In genomic region chr5:173281910-173282309, GRCh38 we compare ENCODE assay signal across 12 cellular contexts. TPM values are rescaled to one million over a fixed set of nuclear protein-coding genes. Genes with fewer than 3 reads are reported as not detected.
A peak's percentile ranks its signal among the peaks of the same experiment; 100 is the strongest.
DNase-seq lines count a peak whose midpoint lies in the region; ATAC-seq and TF ChIP-seq lines count a peak whose summit lies in the region.
"Had no signal": no experiment of that assay in that cellular context is flagged by ENCODE, and none has a peak within 500 bp of the region (broad histone marks: within the 10 kb centered on the region; RNA-seq: fewer than 3 reads in every experiment).

No MANE protein-coding gene starts in this region.

- no peaks in the 10 kb centered on the region for H3K36me3 ChIP-seq in heart right ventricle

- intact Hi-C loops in heart right ventricle (cut with DNase I) = loop anchor here (2.0 to 10.0 kb wide), 19 partner anchors 50 to 577 kb away; partner anchors contain the start of gene ATP6V0E1 (in 5 of the 10)

- no peaks in the 10 kb centered on the region for H3K9me3 ChIP-seq in heart right ventricle

- ATAC-seq in heart right ventricle (peak in 6 of 8 donors; percentile 39 to 50 (median 44)), HG03039 (IDR thresholded peaks at IDR 0.05; ENCODE audit: unreplicated experiment) (no peak), GM21576 (IDR thresholded peaks at IDR 0.05; ENCODE audit: unreplicated experiment) (no peak), GM19395 (IDR thresholded peaks at IDR 0.05; ENCODE audit: unreplicated experiment) (no peak)

- TF ChIP-seq CTCF in HFF-Myc (IDR thresholded peaks at IDR 0.05; ENCODE audit: low read depth, low read length, missing control alignments) (peak; percentile 24), heart right ventricle (IDR thresholded peaks at IDR 0.05) (peak in 8 of 9 donors; percentile 29 to 64 (median 53))

- peaks cover 0 to 56% (median 27%) of the 10 kb centered on the region in 7 donors for H3K27me3 ChIP-seq in heart right ventricle

- peaks cover 0 to 49% (median 7%) of the 10 kb centered on the region in 9 donors for H3K4me1 ChIP-seq in heart right ventricle

- H3K27ac ChIP-seq in heart right ventricle = no peak overlapping the region

- WGBS in heart right ventricle, 2 donors = 10 to 11% methylated on average over 6 of the region's 6 CpGs

- DNase-seq in AG20443 (ENCODE audit: low spot score) = peak; percentile 40
- DNase-seq in HFF-Myc (ENCODE audit: extremely low read depth, low read depth) = no peak
- DNase-seq in SW480 (ENCODE audit: low spot score) = peak; percentile 49
- peak in 1 of 2 donors; percentile 36 for DNase-seq in heart right ventricle
- DNase-seq in NCI-H1092 treated with DMSO at 0.1 percent for 48 hours (lab: John Stamatoyannopoulos, UW) = no peak
- DNase-seq: amniotic stem cell, GOT3, immature natural killer cell had no signal

- H3K4me3 ChIP-seq in HFF-Myc (replicated peaks; ENCODE audit: low read depth, low read length) (no peak overlapping the region), heart right ventricle (no peak overlapping the region)

RNA-seq across cellular contexts. Expression of gene STC2, which starts 46.3 kb away (rescaled TPM):
- 10 to 100 TPM in 3 of 10 donors, 1 to 10 TPM in 7; 3.7 to 26.9 (median 6.8) TPM for total RNA-seq in heart right ventricle
- polyA plus RNA-seq in heart right ventricle = 1 to 10 TPM; 4.0 to 4.6 TPM
- polyA plus RNA-seq: IgD-negative memory B cell, immature natural killer cell had no signal

RNA-seq across cellular contexts. Expression of gene NKX2-5, which starts 46.9 kb away (rescaled TPM):
- total RNA-seq in heart right ventricle = 100 to 1,000 TPM; 137 to 295 (median 192) TPM
- 100 to 1,000 TPM in 1 of 2 donors, 10 to 100 TPM in 1; 69.1 to 274 TPM for polyA plus RNA-seq in heart right ventricle
- polyA plus RNA-seq: IgD-negative memory B cell, immature natural killer cell had no signal

Comparison
In these comparisons a context has a peak if more than half of its experiments do, and no peak if none do; other contexts are left out.
1. DNase-seq: peak in AG20443 (single experiment) and SW480 (single experiment); none in HFF-Myc (single experiment) and NCI-H1092 treated with DMSO at 0.1 percent for 48 hours (single experiment).
2. ATAC-seq: peak in heart right ventricle (6 of 8); none in HG03039 (single experiment), GM21576 (single experiment) and GM19395 (single experiment).